ENCODE assay signal across 8 cellular contexts in the genomic region with DNA sequence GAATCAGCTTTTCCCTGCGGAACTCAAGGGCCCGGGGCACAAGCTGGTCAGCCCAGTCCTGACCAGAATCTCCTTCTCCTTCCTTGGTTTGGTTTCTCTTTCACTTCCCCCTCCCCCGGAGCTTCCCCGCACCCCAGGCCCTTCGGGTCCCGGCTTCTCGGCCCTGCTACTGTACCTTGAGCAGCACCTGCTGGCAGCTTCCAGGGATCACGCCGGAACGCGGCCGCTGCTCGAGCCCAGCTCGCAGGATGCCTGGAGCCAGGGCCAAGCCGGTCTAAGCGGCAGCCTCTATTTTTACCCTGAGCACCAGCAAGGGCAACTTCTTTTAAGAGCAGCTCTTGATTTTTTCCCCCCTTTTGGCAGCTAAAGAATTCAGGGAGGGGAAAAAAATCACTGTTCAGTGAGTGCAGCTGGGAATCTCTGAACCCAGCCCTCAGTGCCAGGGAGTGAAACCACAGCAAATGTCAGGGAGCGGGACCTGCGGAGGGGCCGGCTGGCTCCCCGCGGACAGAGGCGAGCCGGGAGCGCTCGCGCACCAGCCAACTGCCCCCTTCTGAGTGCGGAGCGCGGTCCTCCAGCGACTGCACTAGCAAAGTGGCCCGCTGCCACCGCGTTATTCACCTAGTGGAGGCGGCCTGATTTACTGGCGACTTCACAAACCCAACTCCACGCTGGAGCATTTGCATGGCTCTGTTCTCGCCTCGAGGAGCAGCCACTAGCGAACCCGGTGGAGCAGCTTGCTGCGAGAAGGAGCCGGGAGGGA. TPM values are rescaled to one million over a fixed set of nuclear protein-coding genes. Genes with fewer than 3 reads are reported as not detected.
DNase-seq lines count a peak whose midpoint lies in the region; ATAC-seq and TF ChIP-seq lines count a peak whose summit lies in the region.

No MANE protein-coding gene starts in this region.

- peaks cover 15% of the 10 kb centered on the region for H3K4me1 ChIP-seq in body of pancreas
- peaks cover 0 to 21% (median 14%) of the 10 kb centered on the region in 4 donors for H3K4me1 ChIP-seq in sigmoid colon

- TF ChIP-seq POLR2A in body of pancreas (IDR thresholded peaks at IDR 0.05) (no peak), sigmoid colon (IDR thresholded peaks at IDR 0.05) (no peak)

- CTCF ChIA-PET in T-cell (lab: Charles Lee): interaction anchor here (0.6 to 2.0 kb wide), 3 partner anchors 9 to 1377 kb away, joined by 3 to 6 read pairs (median 3); no protein-coding TSS in a partner anchor

- H3K4me3 ChIP-seq in body of pancreas (peak overlapping the region in 1 of 2 donors; percentile 28), iPS-11a (ENCODE audit: low read depth, low read length) (peak overlapping the region; percentile 22), sigmoid colon (peak overlapping the region; percentile 30 to 60 (median 52))

- no peak for TF ChIP-seq EP300 in sigmoid colon (IDR thresholded peaks at IDR 0.05)

- no peaks in the 10 kb centered on the region for H3K9me3 ChIP-seq in body of pancreas
- no peaks in the 10 kb centered on the region for H3K9me3 ChIP-seq in sigmoid colon

- WGBS in body of pancreas, 2 donors: 0% methylated on average over 36 to 42 of the region's 42 CpGs
- WGBS in sigmoid colon, 2 donors: 1 to 2% methylated on average over 42 of the region's 42 CpGs

- H3K27ac ChIP-seq in body of pancreas (peak overlapping the region in 3 of 4 donors; percentile 64 to 81 (median 69)), sigmoid colon (peak overlapping the region; percentile 66 to 86 (median 80))

- H3K36me3 Mint-ChIP-seq in T-cell: no peaks in the 10 kb centered on the region

- no peak overlapping the region for H3K27ac Mint-ChIP-seq in T-cell

- H3K27me3 ChIP-seq in body of pancreas (no peaks in the 10 kb centered on the region), sigmoid colon (no peaks in the 10 kb centered on the region)

- DNase-seq in GM04504 (ENCODE audit: low read depth) (peak; percentile 80), KG1 (lab: John Stamatoyannopoulos, UW) (peak; percentile 64), T-cell (peak in 32 of 34 experiments; percentile 12 to 67 (median 30)), body of pancreas (peak; percentile 83 to 92 (median 88)), sigmoid colon (peak; percentile 90), NCI-H128 (lab: John Stamatoyannopoulos, UW; ENCODE audit: unreplicated experiment) (no peak)

- peak overlapping the region; percentile 77 to 82 (median 78) for H3K4me3 Mint-ChIP-seq in T-cell

- intact Hi-C loops in body of pancreas (cut with DNase I): no loop called here
- intact Hi-C loops in sigmoid colon (cut with DNase I): loop anchor here (5.0 to 10.0 kb wide), 3 partner anchors 720 to 943 kb away; no protein-coding TSS in a partner anchor

- POLR2A ChIA-PET in T-cell (lab: Charles Lee): interaction anchor here in 1 of 2 donors (0.6 kb wide), 1 partner anchor 237 kb away, joined by 4 read pairs; no protein-coding TSS in a partner anchor

- no peaks in the 10 kb centered on the region for H3K36me3 ChIP-seq in body of pancreas (replicated peaks in 1 of 2; ENCODE audit: insufficient read depth in 1 of 2, low read depth in 2 of 2)
- H3K36me3 ChIP-seq in sigmoid colon: no peaks in the 10 kb centered on the region

- H3K9me3 Mint-ChIP-seq in T-cell: no peaks in the 10 kb centered on the region

- H3K27me3 Mint-ChIP-seq in T-cell: peaks cover 36 to 42% of the 10 kb centered on the region in 2 donors

- ATAC-seq in GM21825 (IDR thresholded peaks at IDR 0.05; ENCODE audit: unreplicated experiment) (peak; percentile 99), T-cell (replicated peaks in 1 of 4) (peak; percentile 58 to 81 (median 66)), body of pancreas (peak; percentile 95)

- H3K4me1 Mint-ChIP-seq in T-cell: peaks cover 14 to 21% (median 17%) of the 10 kb centered on the region in 3 donors

- peak; percentile 50 to 75 (median 64) for TF ChIP-seq CTCF in body of pancreas (IDR thresholded peaks at IDR 0.05)
- TF ChIP-seq CTCF in sigmoid colon (IDR thresholded peaks at IDR 0.05): peak in 3 of 4 experiments; percentile 21 to 60 (median 57)

RNA-seq across cellular contexts. Expression of a gene that starts 2.4 kb away (rescaled TPM):
- total RNA-seq in T-cell (under 1 TPM in 2 of 5 donors, not detected in 3; 0.09 to 0.16 TPM), body of pancreas (under 1 TPM in 1 of 2 donors, not detected in 1; 0.52 TPM), sigmoid colon (1 to 10 TPM; 1.1 to 5.5 (median 2.6) TPM)
- polyA plus RNA-seq in sigmoid colon: 1 to 10 TPM in 1 of 3 donors, under 1 TPM in 2; 0.23 to 1.2 (median 0.66) TPM
